8 cellular contexts compared by ENCODE assay signal in genomic region chr17:79779088-79779529, GRCh38. TPM values are rescaled to one million over a fixed set of nuclear protein-coding genes. Genes with fewer than 3 reads are reported as not detected.
A peak's percentile ranks its signal among the peaks of the same experiment; 100 is the strongest.
DNase-seq lines count a peak whose midpoint lies in the region; ATAC-seq, FAIRE-seq and TF ChIP-seq lines count a peak whose summit lies in the region.

No MANE protein-coding gene starts in this region.

- ATAC-seq in HCT116: no peak
- ATAC-seq in activated naive CD8-positive, alpha-beta T cell treated with anti-CD3 and anti-CD28 coated beads, Interleukin-2, amount 10 ng/mL, durations not matched to agents 7 days and 5 days (ENCODE audit: low read depth): no peak
- ATAC-seq in HepG2: no peak
- no peak for ATAC-seq in HG03442 (IDR thresholded peaks at IDR 0.05; ENCODE audit: unreplicated experiment)

- H3K4me1 ChIP-seq in HCT116 (ENCODE audit: control insufficient read depth in 1 of 2, insufficient read depth in 2 of 2, low read length in 2 of 2) (peaks cover 12 to 19% of the 10 kb centered on the region in 2 experiments), HepG2 (ENCODE audit: insufficient read depth, low read length) (peaks cover 68% of the 10 kb centered on the region)

- H3K9ac ChIP-seq in HCT116 (ENCODE audit: low read length) (peak overlapping the region; percentile 79), HepG2 (ENCODE audit: insufficient read depth, low read depth, low read length) (peak overlapping the region; percentile 79)

- POLR2A ChIA-PET in HCT116 (lab: Charles Lee) (interaction anchor here (0.9 to 1.2 kb wide), 2 partner anchors 18 to 22 kb away, joined by 3 to 7 read pairs; partner anchors contain the start of gene CBX8), HepG2 (lab: Yijun Ruan, JAX) (interaction anchor here (0.9 to 1.4 kb wide), 4 partner anchors 10 to 58 kb away, joined by 3 to 10 read pairs (median 4); partner anchors contain the start of gene CBX8)
- POLR2A ChIA-PET in activated naive CD8-positive, alpha-beta T cell treated with anti-CD3 and anti-CD28 coated beads, Interleukin-2, amount 10 ng/mL, durations not matched to agents 7 days and 5 days (lab: Charles Lee): interaction anchor here (3.7 kb wide), 1 partner anchor 17 kb away, joined by 17 read pairs; the partner anchor contains the start of gene CBX8

- H3K79me2 ChIP-seq in HCT116 (ENCODE audit: insufficient read depth, low read length) (peaks cover 16% of the 10 kb centered on the region), HepG2 (ENCODE audit: insufficient read depth, low read length) (peaks cover 16% of the 10 kb centered on the region)

- H4K20me1 ChIP-seq in HCT116 (ENCODE audit: insufficient read depth) (no peaks in the 10 kb centered on the region), HepG2 (ENCODE audit: insufficient read depth, low read length) (peaks cover 14% of the 10 kb centered on the region; the same call in 1 of the 2 replicates)

- WGBS in HepG2 (ENCODE audit: low lambda C conversion rate): 69% methylated on average over 17 of the region's 17 CpGs

- H3K27me3 ChIP-seq in HCT116 (ENCODE audit: insufficient read depth, low read length) (peaks cover 29% of the 10 kb centered on the region), HepG2 (ENCODE audit: control insufficient read depth in 1 of 2, insufficient read depth in 2 of 2, low read length in 2 of 2) (peaks cover 0 to 4% of the 10 kb centered on the region in 2 experiments; a peak in 1 of 5 replicates)

- TF ChIP-seq EP300 in HepG2 (IDR thresholded peaks at IDR 0.05; ENCODE audit: low read depth in 2 of 2, low read length in 2 of 2): no peak
- TF ChIP-seq EP300 in HepG2 (CRISPR knock-in tag; IDR thresholded peaks at IDR 0.05; ENCODE audit: borderline replicate concordance): no peak

- no peak for FAIRE-seq in HepG2 (lab: Jason Lieb, UNC)

- H3K9me3 ChIP-seq in HCT116 (ENCODE audit: control insufficient read depth in 1 of 2, insufficient read depth in 1 of 2, low read depth in 1 of 2, low read length in 2 of 2) (no peaks in the 10 kb centered on the region), HepG2 (ENCODE audit: low read length) (no peaks in the 10 kb centered on the region)

- TF ChIP-seq RAD21 in HCT116 (IDR thresholded peaks at IDR 0.05; ENCODE audit: low read depth) (no peak), HepG2 (CRISPR knock-in tag; IDR thresholded peaks at IDR 0.05) (no peak)

- H3K4me3 Mint-ChIP-seq in activated naive CD8-positive, alpha-beta T cell treated with anti-CD3 and anti-CD28 coated beads, Interleukin-2, amount 10 ng/mL, durations not matched to agents 7 days and 5 days: peak overlapping the region; percentile 93

- CTCF ChIA-PET in HCT116 (lab: Charles Lee) (interaction anchor here (1.0 kb wide), 1 partner anchor 38 kb away, joined by 4 read pairs; no protein-coding TSS in a partner anchor), HepG2 (lab: Yijun Ruan, JAX; ENCODE audit: low intra/inter-chr PET ratio, low total read pairs) (no interaction called here)

- H3K36me3 ChIP-seq in HCT116 (ENCODE audit: control insufficient read depth in 1 of 2, insufficient read depth in 2 of 2, low read length in 2 of 2) (peaks cover 7 to 19% of the 10 kb centered on the region in 2 experiments; a peak in 3 of 4 replicates), HepG2 (replicated peaks in 1 of 2; ENCODE audit: control insufficient read depth in 1 of 2, insufficient read depth in 2 of 2, low read length in 2 of 2) (peaks cover 16 to 35% of the 10 kb centered on the region in 2 experiments)

- TF ChIP-seq CTCF in 22Rv1 (IDR thresholded peaks at IDR 0.05): no peak
- TF ChIP-seq CTCF in HCT116 (IDR thresholded peaks at IDR 0.05 in 2 of 3, conservative IDR thresholded peaks at IDR 0.05 in 1 of 3; ENCODE audit: borderline replicate concordance in 1 of 3, insufficient read depth in 1 of 3, low read depth in 2 of 3, low read length in 2 of 3): no peak
- no peak for TF ChIP-seq CTCF in HepG2 (CRISPR knock-in tag; IDR thresholded peaks at IDR 0.05)

- RAD21 ChIA-PET in HCT116 (lab: Charles Lee; ENCODE audit: low non-redundant PET in 1 of 2, low total read pairs in 2 of 2, uncharacterized antibody in 2 of 2, unreplicated experiment in 2 of 2): no interaction called here

- peaks cover 40% of the 10 kb centered on the region for H3K27me3 Mint-ChIP-seq in activated naive CD8-positive, alpha-beta T cell treated with anti-CD3 and anti-CD28 coated beads, Interleukin-2, amount 10 ng/mL, durations not matched to agents 7 days and 5 days

- H3K27ac Mint-ChIP-seq in activated naive CD8-positive, alpha-beta T cell treated with anti-CD3 and anti-CD28 coated beads, Interleukin-2, amount 10 ng/mL, durations not matched to agents 7 days and 5 days: peak overlapping the region; percentile 78

- H3K4me3 ChIP-seq in HCT116 (replicated peaks in 1 of 2; ENCODE audit: low read depth in 1 of 2, low read length in 2 of 2): peak overlapping the region; percentile 70 to 79
- H3K4me3 ChIP-seq in HepG2 (replicated peaks in 1 of 3; ENCODE audit: insufficient read depth in 1 of 3, low read depth in 2 of 3, low read length in 3 of 3): peak overlapping the region; percentile 76 to 86 (median 84)

- no TSS peak for BruUV-seq in HCT116 (replicated peaks; lab: Mats Ljungman, UMichigan)
- BruUV-seq in HepG2 (replicated peaks; lab: Mats Ljungman, UMichigan): no TSS peak

- H3K27ac ChIP-seq in 22Rv1: peak overlapping the region; percentile 54
- H3K27ac ChIP-seq in HCT116 (ENCODE audit: low read depth, low read length): peak overlapping the region; percentile 64; the same call in 1 of the 2 replicates
- no peak overlapping the region for H3K27ac ChIP-seq in HepG2 (ENCODE audit: extremely low read length, insufficient read depth, low read length)

- DNase-seq in HCT116 (ENCODE audit: low read depth, low spot score): no peak
- no peak for DNase-seq in activated naive CD8-positive, alpha-beta T cell treated with anti-CD3 and anti-CD28 coated beads, Interleukin-2, amount 10 ng/mL, durations not matched to agents 7 days and 5 days
- DNase-seq in HepG2 (ENCODE audit: low spot score): no peak
- DNase-seq in superior temporal gyrus (ENCODE audit: extremely low spot score): no peak
- DNase-seq in 8988T: no peak
- no peak for DNase-seq in NCI-H1930 (lab: John Stamatoyannopoulos, UW)

- peaks cover 4% of the 10 kb centered on the region for H3K36me3 Mint-ChIP-seq in activated naive CD8-positive, alpha-beta T cell treated with anti-CD3 and anti-CD28 coated beads, Interleukin-2, amount 10 ng/mL, durations not matched to agents 7 days and 5 days

- H3K9me2 ChIP-seq in HCT116 (ENCODE audit: insufficient read depth): no peaks in the 10 kb centered on the region

- H3K4me2 ChIP-seq in HCT116 (ENCODE audit: low read length) (peak overlapping the region; percentile 93), HepG2 (ENCODE audit: low read depth, low read length) (peak overlapping the region; percentile 77)

- TF ChIP-seq POLR2A in HCT116 (IDR thresholded peaks at IDR 0.05; ENCODE audit: borderline replicate concordance, extremely low read depth, insufficient read depth, insufficient read length): no peak
- no peak for TF ChIP-seq POLR2A in HepG2 (IDR thresholded peaks at IDR 0.05; ENCODE audit: insufficient read depth in 1 of 2, low read depth in 2 of 2, low read length in 2 of 2)

- H2AFZ ChIP-seq in HCT116 (ENCODE audit: low read depth, low read length, poor library complexity, severe bottlenecking): no peak overlapping the region
- no peak overlapping the region for H2AFZ ChIP-seq in HepG2 (ENCODE audit: low read length)

- intact Hi-C loops in HCT116 (cut with micrococcal nuclease) (no loop called here), HepG2 (cut with micrococcal nuclease; ENCODE audit: unreplicated experiment) (loop anchor here (5.0 kb wide), 1 partner anchor 37 kb away; no protein-coding TSS in a partner anchor)

- H3K4me1 Mint-ChIP-seq in activated naive CD8-positive, alpha-beta T cell treated with anti-CD3 and anti-CD28 coated beads, Interleukin-2, amount 10 ng/mL, durations not matched to agents 7 days and 5 days: peaks cover 32% of the 10 kb centered on the region

- H3K9me3 Mint-ChIP-seq in activated naive CD8-positive, alpha-beta T cell treated with anti-CD3 and anti-CD28 coated beads, Interleukin-2, amount 10 ng/mL, durations not matched to agents 7 days and 5 days: no peaks in the 10 kb centered on the region

- in situ Hi-C loops in HepG2 (cut with HindIII; ENCODE audit: extremely low pct_ligation_motif_present, low pct_unique_long_range_greater_than_20kb): no loop called here

RNA-seq across cellular contexts. Expression of gene CBX2, which starts 1.2 kb away (rescaled TPM):
- total RNA-seq in HCT116 (2021; ENCODE audit: unreplicated experiment) (28.3 TPM), HepG2 (2016; rRNA removed; fragmentation: Illumina TruSeq; extraction: Trizol) (13.0 and 14.5 TPM in 2 replicates)
- 8.8 and 9.6 TPM in 2 replicates for polyA plus RNA-seq in HCT116 (2012)
- total RNA-seq in activated naive CD8-positive, alpha-beta T cell treated with anti-CD3 and anti-CD28 coated beads, Interleukin-2, amount 10 ng/mL, durations not matched to agents 7 days and 5 days: 1 to 10 TPM; 9.2 to 9.6 TPM
- total RNA-seq in HepG2 (2016; cell fraction: cytosol; rRNA removed; fragmentation: Illumina TruSeq; extraction: Trizol; ENCODE audit: low read depth): 6.8 and 7.5 TPM in 2 replicates
- total RNA-seq in HepG2 (2016; cell fraction: insoluble cytoplasmic fraction; rRNA removed; fragmentation: Illumina TruSeq; extraction: Trizol): 11.8 and 15.7 TPM in 2 replicates
- total RNA-seq in HepG2 (2016; cell fraction: membrane; rRNA removed; fragmentation: Illumina TruSeq; extraction: Trizol): 9.1 and 10.9 TPM in 2 replicates
- total RNA-seq in HepG2 (2016; cell fraction: nucleus; rRNA removed; fragmentation: Illumina TruSeq; extraction: Trizol): 11.8 and 14.3 TPM in 2 replicates
- 31.1 and 40.2 TPM in 2 replicates for polyA plus RNA-seq in HepG2 (2011; rRNA removed)
- 25.9 and 34.2 TPM in 2 replicates for polyA plus RNA-seq in HepG2 (2011; cell fraction: cytosol; rRNA removed)
- 90.7 and 95.7 TPM in 2 replicates for polyA plus RNA-seq in HepG2 (2011; cell fraction: nucleus; rRNA removed)
- 41.2 and 46.2 TPM in 2 replicates for polyA plus RNA-seq in HepG2 (2012)
- polyA plus RNA-seq in HepG2 (2016; cell fraction: cytosol; fragmentation: Illumina TruSeq; extraction: Trizol; ENCODE audit: low read depth): 4.2 and 5.6 TPM in 2 replicates
- polyA plus RNA-seq in HepG2 (2016; cell fraction: insoluble cytoplasmic fraction; fragmentation: Illumina TruSeq; extraction: Trizol; ENCODE audit: low read depth): 9.1 and 12.0 TPM in 2 replicates
- 3.9 and 6.0 TPM in 2 replicates for polyA plus RNA-seq in HepG2 (2016; cell fraction: membrane; fragmentation: Illumina TruSeq; extraction: Trizol; ENCODE audit: low read depth)
- polyA plus RNA-seq in HepG2 (2016; cell fraction: nucleus; fragmentation: Illumina TruSeq; extraction: Trizol; ENCODE audit: insufficient read depth, low read depth): 18.6 and 21.1 TPM in 2 replicates
- 42.9 and 69.2 TPM in 2 replicates for polyA minus RNA-seq in HepG2 (2011; rRNA and poly(A)+ RNA removed; ENCODE audit: low replicate concordance)
- polyA minus RNA-seq in HepG2 (2011; cell fraction: cytosol; rRNA and poly(A)+ RNA removed): 31.2 and 31.6 TPM in 2 replicates
- 17.8 and 22.4 TPM in 2 replicates for polyA minus RNA-seq in HepG2 (2011; cell fraction: nucleus; rRNA and poly(A)+ RNA removed)

RNA-seq across cellular contexts. Expression of gene CBX8, which starts 17.8 kb away (rescaled TPM):
- total RNA-seq in HCT116 (2021; ENCODE audit: unreplicated experiment) (29.0 TPM), HepG2 (2016; rRNA removed; fragmentation: Illumina TruSeq; extraction: Trizol) (12.0 and 12.6 TPM in 2 replicates)
- polyA plus RNA-seq in HCT116 (2012): 17.3 and 18.1 TPM in 2 replicates
- 1 to 10 TPM; 4.9 to 5.5 TPM for total RNA-seq in activated naive CD8-positive, alpha-beta T cell treated with anti-CD3 and anti-CD28 coated beads, Interleukin-2, amount 10 ng/mL, durations not matched to agents 7 days and 5 days
- total RNA-seq in HepG2 (2016; cell fraction: cytosol; rRNA removed; fragmentation: Illumina TruSeq; extraction: Trizol; ENCODE audit: low read depth): 1.3 and 2.4 TPM in 2 replicates
- total RNA-seq in HepG2 (2016; cell fraction: insoluble cytoplasmic fraction; rRNA removed; fragmentation: Illumina TruSeq; extraction: Trizol): 12.8 and 13.5 TPM in 2 replicates
- total RNA-seq in HepG2 (2016; cell fraction: membrane; rRNA removed; fragmentation: Illumina TruSeq; extraction: Trizol): 4.8 and 5.6 TPM in 2 replicates
- total RNA-seq in HepG2 (2016; cell fraction: nucleus; rRNA removed; fragmentation: Illumina TruSeq; extraction: Trizol): 5.7 and 8.6 TPM in 2 replicates
- 0.34 and 0.76 TPM in 2 replicates for polyA plus RNA-seq in HepG2 (2011; rRNA removed)
- polyA plus RNA-seq in HepG2 (2011; cell fraction: cytosol; rRNA removed): 0.72 and 0.99 TPM in 2 replicates
- polyA plus RNA-seq in HepG2 (2011; cell fraction: nucleus; rRNA removed): 3.4 and 5.0 TPM in 2 replicates
- 7.4 and 7.7 TPM in 2 replicates for polyA plus RNA-seq in HepG2 (2012)
- 0.54 and 0.80 TPM in 2 replicates for polyA plus RNA-seq in HepG2 (2016; cell fraction: cytosol; fragmentation: Illumina TruSeq; extraction: Trizol; ENCODE audit: low read depth)
- polyA plus RNA-seq in HepG2 (2016; cell fraction: insoluble cytoplasmic fraction; fragmentation: Illumina TruSeq; extraction: Trizol; ENCODE audit: low read depth): 10.9 and 11.0 TPM in 2 replicates
- polyA plus RNA-seq in HepG2 (2016; cell fraction: membrane; fragmentation: Illumina TruSeq; extraction: Trizol; ENCODE audit: low read depth): 1.4 TPM in 2 replicates
- polyA plus RNA-seq in HepG2 (2016; cell fraction: nucleus; fragmentation: Illumina TruSeq; extraction: Trizol; ENCODE audit: insufficient read depth, low read depth): 15.7 and 18.7 TPM in 2 replicates
- polyA minus RNA-seq in HepG2 (2011; rRNA and poly(A)+ RNA removed; ENCODE audit: low replicate concordance): 1.2 and 1.6 TPM in 2 replicates
- polyA minus RNA-seq in HepG2 (2011; cell fraction: cytosol; rRNA and poly(A)+ RNA removed): 1.8 and 1.9 TPM in 2 replicates
- 0.77 and 0.87 TPM in 2 replicates for polyA minus RNA-seq in HepG2 (2011; cell fraction: nucleus; rRNA and poly(A)+ RNA removed)

RNA-seq across cellular contexts. Expression of gene ENPP7, which starts 48.4 kb away (rescaled TPM):
- total RNA-seq in HCT116 (2021; ENCODE audit: unreplicated experiment) (not detected), HepG2 (2016; rRNA removed; fragmentation: Illumina TruSeq; extraction: Trizol) (0.76 and 2.2 TPM in 2 replicates)
- not detected in 2 replicates for polyA plus RNA-seq in HCT116 (2012)
- total RNA-seq in activated naive CD8-positive, alpha-beta T cell treated with anti-CD3 and anti-CD28 coated beads, Interleukin-2, amount 10 ng/mL, durations not matched to agents 7 days and 5 days: under 1 TPM in 1 of 2 experiments, not detected in 1; 0.14 TPM
- 0.30 TPM in 1 of 2 replicates, not detected in the other for total RNA-seq in HepG2 (2016; cell fraction: cytosol; rRNA removed; fragmentation: Illumina TruSeq; extraction: Trizol; ENCODE audit: low read depth)
- total RNA-seq in HepG2 (2016; cell fraction: insoluble cytoplasmic fraction; rRNA removed; fragmentation: Illumina TruSeq; extraction: Trizol): 0.54 and 2.3 TPM in 2 replicates
- total RNA-seq in HepG2 (2016; cell fraction: membrane; rRNA removed; fragmentation: Illumina TruSeq; extraction: Trizol): 0.28 and 0.41 TPM in 2 replicates
- 3.2 and 3.4 TPM in 2 replicates for total RNA-seq in HepG2 (2016; cell fraction: nucleus; rRNA removed; fragmentation: Illumina TruSeq; extraction: Trizol)
- polyA plus RNA-seq in HepG2 (2011; rRNA removed): 1.1 and 2.2 TPM in 2 replicates
- 1.2 and 1.3 TPM in 2 replicates for polyA plus RNA-seq in HepG2 (2011; cell fraction: cytosol; rRNA removed)
- polyA plus RNA-seq in HepG2 (2011; cell fraction: nucleus; rRNA removed): 5.5 and 5.6 TPM in 2 replicates
- 1.7 and 2.5 TPM in 2 replicates for polyA plus RNA-seq in HepG2 (2012)
- 0.20 and 0.24 TPM in 2 replicates for polyA plus RNA-seq in HepG2 (2016; cell fraction: cytosol; fragmentation: Illumina TruSeq; extraction: Trizol; ENCODE audit: low read depth)
- polyA plus RNA-seq in HepG2 (2016; cell fraction: insoluble cytoplasmic fraction; fragmentation: Illumina TruSeq; extraction: Trizol; ENCODE audit: low read depth): 0.19 and 0.36 TPM in 2 replicates
- 0.15 and 0.29 TPM in 2 replicates for polyA plus RNA-seq in HepG2 (2016; cell fraction: membrane; fragmentation: Illumina TruSeq; extraction: Trizol; ENCODE audit: low read depth)
- 1.4 and 2.3 TPM in 2 replicates for polyA plus RNA-seq in HepG2 (2016; cell fraction: nucleus; fragmentation: Illumina TruSeq; extraction: Trizol; ENCODE audit: insufficient read depth, low read depth)
- 6.6 TPM in 1 of 2 replicates, not detected in the other for polyA minus RNA-seq in HepG2 (2011; rRNA and poly(A)+ RNA removed; ENCODE audit: low replicate concordance)
- polyA minus RNA-seq in HepG2 (2011; cell fraction: cytosol; rRNA and poly(A)+ RNA removed): 0.79 and 1.1 TPM in 2 replicates
- polyA minus RNA-seq in HepG2 (2011; cell fraction: nucleus; rRNA and poly(A)+ RNA removed): 10.6 and 12.7 TPM in 2 replicates
